In the genomic region with DNA sequence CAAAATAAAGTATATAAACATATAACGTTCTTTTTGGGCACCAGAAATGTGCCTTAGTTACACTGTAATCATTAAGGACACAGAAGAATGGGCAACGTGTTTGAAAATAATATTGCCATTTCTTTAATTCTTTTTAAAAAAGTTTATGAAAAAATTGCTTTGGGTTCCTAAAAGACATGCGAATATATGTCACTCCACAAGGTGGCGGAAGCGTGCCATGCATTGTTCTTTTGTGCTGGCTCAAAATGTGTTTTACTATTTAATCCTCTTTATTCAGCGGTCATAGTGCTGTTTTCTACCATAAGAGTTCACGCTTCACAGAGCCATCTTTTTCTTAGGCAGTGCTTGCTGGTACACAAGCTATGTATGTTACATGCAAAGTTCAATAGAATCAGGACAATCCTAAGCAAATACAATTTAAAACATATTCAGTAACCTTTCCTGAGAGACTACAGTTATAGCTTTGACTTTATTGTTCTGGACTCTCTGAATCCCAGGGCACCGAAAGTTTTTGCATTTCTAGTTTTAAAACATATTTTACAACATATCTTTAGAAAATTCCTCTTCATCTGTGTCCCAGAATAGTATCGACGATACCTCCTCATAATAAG, we compare ENCODE assay signal across 8 cellular contexts.
A peak's percentile ranks its signal among the peaks of the same experiment; 100 is the strongest.
DNase-seq lines count a peak whose midpoint lies in the region; ATAC-seq, FAIRE-seq and TF ChIP-seq lines count a peak whose summit lies in the region.

No MANE protein-coding gene starts in this region.

- intact Hi-C loops in Calu3 (cut with micrococcal nuclease; ENCODE audit: unreplicated experiment) = loop anchor here (1.0 to 5.0 kb wide), 4 partner anchors 91 to 552 kb away; no protein-coding TSS in a partner anchor
- intact Hi-C loops in posterior cingulate gyrus (cut with DNase I) = loop anchor here (1.0 kb wide), 1 partner anchor 467 kb away; no protein-coding TSS in a partner anchor
- intact Hi-C loops in uterus (cut with DNase I; ENCODE audit: low total_unique reads) = no loop called here

- no TSS peak for BruUV-seq in Calu3 (replicated peaks; lab: Mats Ljungman, UMichigan)

- H3K4me1 ChIP-seq in gastroesophageal sphincter = peaks cover 0 to 9% (median 0%) of the 10 kb centered on the region in 3 donors
- no peaks in the 10 kb centered on the region for H3K4me1 ChIP-seq in uterus

- DNase-seq in Calu3 (peak; percentile 54), HT1080 (ENCODE audit: low read depth) (peak; percentile 50), RCC 7860 (ENCODE audit: low spot score) (peak; percentile 23), posterior cingulate gyrus (peak in 8 of 10 donors; percentile 29 to 91 (median 54)), uterus (peak; percentile 19 to 34)
- DNase-seq in activated effector memory CD4-positive, alpha-beta T cell treated with Interleukin-2 at 50 U/mL for 16 hours = peak; percentile 4

- WGBS in gastroesophageal sphincter (ENCODE audit: low coverage in 1 of 2), 2 donors = 16 to 24% methylated on average over 10 of the region's 10 CpGs

- H3K4me3 ChIP-seq in gastroesophageal sphincter = no peak overlapping the region
- no peak overlapping the region for H3K4me3 ChIP-seq in uterus

- no peaks in the 10 kb centered on the region for H3K27me3 ChIP-seq in gastroesophageal sphincter
- H3K27me3 ChIP-seq in uterus = no peaks in the 10 kb centered on the region

- H3K36me3 ChIP-seq in gastroesophageal sphincter (no peaks in the 10 kb centered on the region), uterus (no peaks in the 10 kb centered on the region)

- no peaks in the 10 kb centered on the region for H3K36me3 Mint-ChIP-seq in Calu3 (ENCODE audit: insufficient read depth, unreplicated experiment)

- H3K27ac Mint-ChIP-seq in Calu3 (ENCODE audit: unreplicated experiment) = no peak overlapping the region

- TF ChIP-seq POLR2A in gastroesophageal sphincter (IDR thresholded peaks at IDR 0.05) (no peak), uterus (IDR thresholded peaks at IDR 0.05) (no peak)

- CTCF ChIA-PET in Calu3 (lab: Charles Lee) = interaction anchor here (0.6 to 1.0 kb wide), 4 partner anchors 111 to 467 kb away, joined by 4 to 5 read pairs (median 4); no protein-coding TSS in a partner anchor

- H3K27ac ChIP-seq in gastroesophageal sphincter (no peak overlapping the region), uterus (no peak overlapping the region)

- FAIRE-seq in RCC 7860 (lab: Jason Lieb, UNC) = peak; percentile 54

- H3K4me1 Mint-ChIP-seq in Calu3 (ENCODE audit: low read depth, unreplicated experiment) = peaks cover 13% of the 10 kb centered on the region

- no peaks in the 10 kb centered on the region for H3K9me3 Mint-ChIP-seq in Calu3 (ENCODE audit: low read depth, unreplicated experiment)

- peak; percentile 86 for TF ChIP-seq CTCF in Calu3 (IDR thresholded peaks at IDR 0.05; ENCODE audit: unreplicated experiment)
- TF ChIP-seq CTCF in gastroesophageal sphincter (IDR thresholded peaks at IDR 0.05) = peak; percentile 73 to 93 (median 82)
- TF ChIP-seq CTCF in uterus (IDR thresholded peaks at IDR 0.05) = peak; percentile 45 to 60 (median 54)

- TF ChIP-seq EP300 in gastroesophageal sphincter (IDR thresholded peaks at IDR 0.05) = no peak

- no peaks in the 10 kb centered on the region for H3K27me3 Mint-ChIP-seq in Calu3 (ENCODE audit: unreplicated experiment)

- H3K4me3 Mint-ChIP-seq in Calu3 (ENCODE audit: low read depth, unreplicated experiment) = no peak overlapping the region

- H3K9me3 ChIP-seq in gastroesophageal sphincter (no peaks in the 10 kb centered on the region), uterus (no peaks in the 10 kb centered on the region)

- ATAC-seq in GM21367 (IDR thresholded peaks at IDR 0.05; ENCODE audit: unreplicated experiment) (peak; percentile 75), gastroesophageal sphincter (no peak)

Comparison
In these comparisons a context has a peak if more than half of its experiments do, and no peak if none do; other contexts are left out.
1. DNase-seq: peak in every context shown above with its lines; median percentile 54 in Calu3; 54 in posterior cingulate gyrus; 50 in HT1080; 26 in uterus; 23 in RCC 7860; 4 in activated effector memory CD4-positive, alpha-beta T cell treated with Interleukin-2 at 50 U/mL for 16 hours.